Comparison of ENCODE assay signal across 10 cellular contexts in genomic region chr3:59246719-59247401, GRCh38.
DNase-seq lines count a peak whose midpoint lies in the region; ATAC-seq and TF ChIP-seq lines count a peak whose summit lies in the region.
"Had no signal": no experiment of that assay in that cellular context is flagged by ENCODE, and none has a peak within 500 bp of the region (broad histone marks: within the 10 kb centered on the region; RNA-seq: fewer than 3 reads in every experiment).

No MANE protein-coding gene starts in this region.

- ATAC-seq in GM18907 (IDR thresholded peaks at IDR 0.05; ENCODE audit: unreplicated experiment) (peak; percentile 66), HG02870 (IDR thresholded peaks at IDR 0.05; ENCODE audit: unreplicated experiment) (peak; percentile 42), PC-3 (peak; percentile 42)

- H3K9me3 ChIP-seq in PC-3 (ENCODE audit: low read length) (no peaks in the 10 kb centered on the region), uterus (no peaks in the 10 kb centered on the region), A673 (ENCODE audit: low read depth, low read length, poor library complexity, severe bottlenecking) (no peaks in the 10 kb centered on the region), suprapubic skin (no peaks in the 10 kb centered on the region)

- no peak for TF ChIP-seq EP300 in suprapubic skin (IDR thresholded peaks at IDR 0.05)

- H3K4me1 Mint-ChIP-seq in activated naive CD8-positive, alpha-beta T cell treated with anti-CD3 and anti-CD28 coated beads for 36 hours = no peaks in the 10 kb centered on the region

- peaks cover 11% of the 10 kb centered on the region for H3F3A ChIP-seq in PC-3 (ENCODE audit: low read length, unreplicated experiment)

- H3K36me3 ChIP-seq in PC-3 (ENCODE audit: low read depth, low read length) (no peaks in the 10 kb centered on the region), uterus (no peaks in the 10 kb centered on the region), A673 (ENCODE audit: insufficient read depth, low read length, poor library complexity, severe bottlenecking) (no peaks in the 10 kb centered on the region), suprapubic skin (no peaks in the 10 kb centered on the region)

- H2AFZ ChIP-seq in PC-3 (ENCODE audit: low read length) = no peak overlapping the region

- H3K9me3 Mint-ChIP-seq in activated naive CD8-positive, alpha-beta T cell treated with anti-CD3 and anti-CD28 coated beads for 36 hours = peaks cover 6% of the 10 kb centered on the region

- TF ChIP-seq CTCF in PC-3 (conservative IDR thresholded peaks at IDR 0.05; ENCODE audit: low read depth, low read length) (no peak), uterus (IDR thresholded peaks at IDR 0.05) (no peak), A673 (conservative IDR thresholded peaks at IDR 0.05; ENCODE audit: low read depth, low read length) (no peak), suprapubic skin (IDR thresholded peaks at IDR 0.05) (no peak)

- peak overlapping the region; percentile 32; the same call in 1 of the 2 replicates for H3K4me3 ChIP-seq in PC-3 (ENCODE audit: low read length)
- H3K4me3 ChIP-seq in uterus = no peak overlapping the region
- H3K4me3 ChIP-seq in A673 (ENCODE audit: low read depth, low read length, poor library complexity, severe bottlenecking) = no peak overlapping the region
- no peak overlapping the region for H3K4me3 ChIP-seq in suprapubic skin

- TF ChIP-seq POLR2A in uterus (IDR thresholded peaks at IDR 0.05) (no peak), suprapubic skin (IDR thresholded peaks at IDR 0.05) (no peak)

- CTCF ChIA-PET in PC-3 (lab: Charles Lee) (interaction anchor here (0.7 kb wide), 1 partner anchor 611 kb away, joined by 3 read pairs; no protein-coding TSS in a partner anchor), A673 (lab: Charles Lee) (no interaction called here)

- BruUV-seq in PC-3 (replicated peaks; lab: Mats Ljungman, UMichigan) (TSS peak; percentile 67), A673 (replicated peaks; lab: Mats Ljungman, UMichigan) (no TSS peak)

- H3K4me2 ChIP-seq in PC-3 (ENCODE audit: low read length) = peak overlapping the region; percentile 56
- H3K4me2 ChIP-seq: KMS-11 had no signal

- no peaks in the 10 kb centered on the region for H3K79me2 ChIP-seq in PC-3 (ENCODE audit: low read length)

- intact Hi-C loops in PC-3 (cut with micrococcal nuclease) = loop anchor here (1.0 to 10.0 kb wide), 8 partner anchors 30 to 372 kb away; no protein-coding TSS in a partner anchor
- intact Hi-C loops in uterus (cut with DNase I; ENCODE audit: low total_unique reads) = no loop called here
- intact Hi-C loops in A673 (cut with micrococcal nuclease; ENCODE audit: unreplicated experiment) = no loop called here

- H3K27me3 Mint-ChIP-seq in activated naive CD8-positive, alpha-beta T cell treated with anti-CD3 and anti-CD28 coated beads for 36 hours = no peaks in the 10 kb centered on the region
- H3K27me3 Mint-ChIP-seq: activated CD8-positive, alpha-beta memory T cell treated with anti-CD3 and anti-CD28 coated beads, Interleukin-2, amount 10 ng/mL, durations not matched to agents 7 days and 5 days had no signal

- H3K27me3 ChIP-seq in PC-3 (ENCODE audit: low read length) = no peaks in the 10 kb centered on the region
- no peaks in the 10 kb centered on the region for H3K27me3 ChIP-seq in uterus
- H3K27me3 ChIP-seq in A673 (replicated peaks; ENCODE audit: insufficient read depth, low read depth, low read length, poor library complexity) = no peaks in the 10 kb centered on the region
- no peaks in the 10 kb centered on the region for H3K27me3 ChIP-seq in suprapubic skin

- H3K27ac Mint-ChIP-seq in activated naive CD8-positive, alpha-beta T cell treated with anti-CD3 and anti-CD28 coated beads for 36 hours = no peak overlapping the region
- H3K27ac Mint-ChIP-seq: activated CD8-positive, alpha-beta memory T cell treated with anti-CD3 and anti-CD28 coated beads, Interleukin-2, amount 10 ng/mL, durations not matched to agents 7 days and 5 days had no signal

- H3K4me1 ChIP-seq in PC-3 (ENCODE audit: insufficient read depth, low read length) (peaks cover 50% of the 10 kb centered on the region), uterus (no peaks in the 10 kb centered on the region), A673 (ENCODE audit: insufficient read depth, low read length, poor library complexity, severe bottlenecking) (peaks cover 5% of the 10 kb centered on the region), suprapubic skin (peaks cover 10% of the 10 kb centered on the region)

- POLR2A ChIA-PET in PC-3 (lab: Charles Lee; ENCODE audit: unreplicated experiment) = interaction anchor here (0.7 kb wide), 1 partner anchor 398 kb away, joined by 4 read pairs; no protein-coding TSS in a partner anchor
- POLR2A ChIA-PET in A673 (lab: Charles Lee; ENCODE audit: low non-redundant PET) = interaction anchor here (0.5 kb wide), 1 partner anchor 16 kb away, joined by 4 read pairs; no protein-coding TSS in a partner anchor

- H3K36me3 Mint-ChIP-seq in activated naive CD8-positive, alpha-beta T cell treated with anti-CD3 and anti-CD28 coated beads for 36 hours = peaks cover 3% of the 10 kb centered on the region

- no peaks in the 10 kb centered on the region for H3K9me2 ChIP-seq in PC-3 (replicated peaks; ENCODE audit: low read length)

- H3K27ac ChIP-seq in PC-3 (ENCODE audit: low read length) = peak overlapping the region; percentile 95
- peak overlapping the region; percentile 26 to 73 for H3K27ac ChIP-seq in uterus
- H3K27ac ChIP-seq in A673 (ENCODE audit: low read depth, low read length, poor library complexity, severe bottlenecking) = no peak overlapping the region
- H3K27ac ChIP-seq in suprapubic skin = no peak overlapping the region
- H3K27ac ChIP-seq: KMS-11 had no signal

- H3K4me3 Mint-ChIP-seq in activated naive CD8-positive, alpha-beta T cell treated with anti-CD3 and anti-CD28 coated beads for 36 hours = no peak overlapping the region
- H3K4me3 Mint-ChIP-seq: activated CD8-positive, alpha-beta memory T cell treated with anti-CD3 and anti-CD28 coated beads, Interleukin-2, amount 10 ng/mL, durations not matched to agents 7 days and 5 days had no signal

- H4K20me1 ChIP-seq in PC-3 (ENCODE audit: low read length) = no peaks in the 10 kb centered on the region

- DNase-seq in PC-3 (peak; percentile 70), uterus (no peak), A673 (ENCODE audit: low spot score) (no peak), suprapubic skin (ENCODE audit: low spot score in 2 of 2) (no peak)
- DNase-seq in activated naive CD8-positive, alpha-beta T cell treated with anti-CD3 and anti-CD28 coated beads for 36 hours = no peak
- DNase-seq: activated CD8-positive, alpha-beta memory T cell treated with anti-CD3 and anti-CD28 coated beads, Interleukin-2, amount 10 ng/mL, durations not matched to agents 7 days and 5 days; NCI-H2107 had no signal

- peak overlapping the region; percentile 77 for H3K9ac ChIP-seq in PC-3 (ENCODE audit: low read length)
- H3K9ac ChIP-seq: KMS-11 had no signal

- 64% methylated on average over 3 of the region's 3 CpGs for WGBS in suprapubic skin

Comparison
In these comparisons a context has a peak if more than half of its experiments do, and no peak if none do; other contexts are left out.
1. H3K27ac ChIP-seq: peak in PC-3 (single experiment) and uterus (2 of 2); none in A673 (single experiment) and suprapubic skin (single experiment).
2. Peak in every context shown above with its lines, with median percentiles within 50 percentile points of each other: ATAC-seq.